Comparison of ENCODE assay signal across 10 cellular contexts in genomic region chr22:44360686-44361381, GRCh38. TPM values are rescaled to one million over a fixed set of nuclear protein-coding genes. Genes with fewer than 3 reads are reported as not detected.
DNase-seq lines count a peak whose midpoint lies in the region; ATAC-seq and TF ChIP-seq lines count a peak whose summit lies in the region.
"Had no signal": no experiment of that assay in that cellular context is flagged by ENCODE, and none has a peak within 500 bp of the region (broad histone marks: within the 10 kb centered on the region; RNA-seq: fewer than 3 reads in every experiment).

No MANE protein-coding gene starts in this region.

- peak overlapping the region; percentile 18 for H3K27ac ChIP-seq in foreskin keratinocyte

- peaks cover 32% of the 10 kb centered on the region for H3K27me3 ChIP-seq in foreskin keratinocyte

- intact Hi-C loops in sciatic nerve (cut with DNase I), result no loop called here

- peaks cover 17% of the 10 kb centered on the region for H3K4me1 ChIP-seq in foreskin keratinocyte

- ATAC-seq in foreskin keratinocyte (peak; percentile 56), sciatic nerve (peak; percentile 33), HG03432 (IDR thresholded peaks at IDR 0.05; ENCODE audit: unreplicated experiment) (no peak)

- peak; percentile 22 for TF ChIP-seq CTCF in foreskin keratinocyte (conservative IDR thresholded peaks at IDR 0.05)

- DNase-seq in ELF-1 (ENCODE audit: low read depth, low spot score), result peak; percentile 66
- DNase-seq in T1000 (lab: John Stamatoyannopoulos, UW), result peak; percentile 78
- DNase-seq in foreskin keratinocyte, result peak; percentile 42 to 86
- no peak for DNase-seq in sciatic nerve (ENCODE audit: low spot score)
- DNase-seq in activated effector memory CD4-positive, alpha-beta T cell treated with Interleukin-2 at 50 U/mL for 16 hours, result no peak
- DNase-seq in T-helper 9 cell, result no peak
- DNase-seq in nucleus accumbens (lab: John Stamatoyannopoulos, UW), result no peak
- DNase-seq: activated B cell treated with CpG ODN at 0.5 μM for 24 hours, NCI-H1105 treated with DMSO at 0.1 percent for 48 hours had no signal

RNA-seq across cellular contexts. Expression of gene SHISAL1, which starts 48.1 kb away (rescaled TPM):
- 0.03 TPM in 1 of 2 replicates, not detected in the other for total RNA-seq in foreskin keratinocyte
- polyA plus RNA-seq in foreskin keratinocyte, result 0.01 TPM in 1 of 2 replicates, not detected in the other
- total RNA-seq in sciatic nerve, result 2.1 TPM
- total RNA-seq: activated B cell treated with CpG ODN at 0.5 μM for 24 hours had no signal

Comparison
In these comparisons a context has a peak if more than half of its experiments do, and no peak if none do; other contexts are left out.
1. DNase-seq: peak in ELF-1 (single experiment), T1000 (single experiment) and foreskin keratinocyte (2 of 2); none in sciatic nerve (single experiment), activated effector memory CD4-positive, alpha-beta T cell treated with Interleukin-2 at 50 U/mL for 16 hours (single experiment), T-helper 9 cell (single experiment) and nucleus accumbens (0 of 56).